ENCODE assay signal across 23 cellular contexts in genomic region chr12:61254225-61254624, GRCh38.
A peak's percentile ranks its signal among the peaks of the same experiment; 100 is the strongest.
DNase-seq lines count a peak whose midpoint lies in the region; ATAC-seq, FAIRE-seq and TF ChIP-seq lines count a peak whose summit lies in the region.
"Had no signal": no experiment of that assay in that cellular context is flagged by ENCODE, and none has a peak within 500 bp of the region (broad histone marks: within the 10 kb centered on the region; RNA-seq: fewer than 3 reads in every experiment).

No MANE protein-coding gene starts in this region.

- dilution Hi-C loops in mammary epithelial cell (cut with HindIII; ENCODE audit: low sequenced_read_pairs), result no loop called here

- H3K36me3 ChIP-seq in mammary epithelial cell (ENCODE audit: insufficient read depth, low read length) (no peaks in the 10 kb centered on the region), breast epithelium (no peaks in the 10 kb centered on the region), bronchial epithelial cell (ENCODE audit: control insufficient read depth, insufficient read depth, low read length) (no peaks in the 10 kb centered on the region)

- H3K4me1 ChIP-seq in mammary epithelial cell (ENCODE audit: insufficient read depth, low read length) (peaks cover 22% of the 10 kb centered on the region), breast epithelium (no peaks in the 10 kb centered on the region)
- H3K4me1 ChIP-seq: A549 had no signal

- peak overlapping the region; percentile 28 for H2AFZ ChIP-seq in mammary epithelial cell (ENCODE audit: low read depth, low read length)

- H3K4me3 ChIP-seq in mammary epithelial cell (replicated peaks in 1 of 3; ENCODE audit: insufficient read depth in 1 of 3, low read depth in 2 of 3, low read length in 3 of 3) (no peak overlapping the region), breast epithelium (no peak overlapping the region), bronchial epithelial cell (ENCODE audit: low read depth, low read length) (no peak overlapping the region)
- H3K4me3 ChIP-seq: A549, K562 had no signal

- no peaks in the 10 kb centered on the region for H4K20me1 ChIP-seq in mammary epithelial cell (ENCODE audit: insufficient read depth, low read length)

- ATAC-seq in GM18520 (IDR thresholded peaks at IDR 0.05; ENCODE audit: unreplicated experiment), result no peak
- ATAC-seq in GM18907 (IDR thresholded peaks at IDR 0.05; ENCODE audit: unreplicated experiment), result no peak
- ATAC-seq: A549, K562 had no signal

- no peak overlapping the region for H3K9ac ChIP-seq in mammary epithelial cell (ENCODE audit: insufficient read depth, low read length)

- FAIRE-seq in bronchial epithelial cell (lab: Jason Lieb, UNC), result no peak
- FAIRE-seq: A549, GM12892, GM18507, GM19239, H1, HTR-8/SVneo, K562 had no signal

- CTCF ChIA-PET in mammary epithelial cell (lab: Charles Lee; ENCODE audit: low non-redundant PET), result no interaction called here

- H3K4me2 ChIP-seq in mammary epithelial cell (ENCODE audit: insufficient read depth, low read depth, low read length), result no peak overlapping the region
- H3K4me2 ChIP-seq: A549 had no signal

- in situ Hi-C loops in mammary epithelial cell (cut with MboI; ENCODE audit: low sequenced_read_pairs in 2 of 2), result no loop called here

- TF ChIP-seq POLR2A in breast epithelium (IDR thresholded peaks at IDR 0.05), result no peak

- no peaks in the 10 kb centered on the region for H3K79me2 ChIP-seq in mammary epithelial cell (ENCODE audit: insufficient read depth, low read length)

- no peak overlapping the region for H3K27ac ChIP-seq in mammary epithelial cell (ENCODE audit: insufficient read depth, low read depth, low read length)
- no peak overlapping the region for H3K27ac ChIP-seq in breast epithelium
- H3K27ac ChIP-seq: 22Rv1, A549, C4-2B had no signal

- BruUV-seq in mammary epithelial cell (replicated peaks; lab: Mats Ljungman, UMichigan), result no TSS peak

- TF ChIP-seq CTCF in mammary epithelial cell (conservative IDR thresholded peaks at IDR 0.05 in 1 of 2, IDR thresholded peaks at IDR 0.05 in 1 of 2; ENCODE audit: extremely low read depth in 1 of 2, insufficient read depth in 1 of 2, low read depth in 1 of 2, low read length in 2 of 2) (no peak), breast epithelium (IDR thresholded peaks at IDR 0.05) (no peak), bronchial epithelial cell (IDR thresholded peaks at IDR 0.05; ENCODE audit: insufficient read depth, low read length, severe bottlenecking) (no peak)

- H3K9me3 ChIP-seq in mammary epithelial cell (replicated peaks; ENCODE audit: insufficient read depth, low read length), result no peaks in the 10 kb centered on the region
- no peaks in the 10 kb centered on the region for H3K9me3 ChIP-seq in breast epithelium

- WGBS in mammary epithelial cell (ENCODE audit: low coverage, missing lambda C conversion rate), result 59% methylated on average over 3 of the region's 3 CpGs

- DNase-seq in mammary epithelial cell (peak; percentile 35), breast epithelium (ENCODE audit: low spot score in 2 of 2) (no peak), bronchial epithelial cell (ENCODE audit: low read depth) (peak; percentile 49), iPS-NIHi11 (ENCODE audit: low spot score) (peak; percentile 4), NCI-H2107 treated with DMSO at 0.1 percent for 48 hours (lab: John Stamatoyannopoulos, UW; ENCODE audit: unreplicated experiment) (no peak)
- DNase-seq: AML-193; CD4-positive, alpha-beta T cell; DMS153; DMS79; GDM1; H9; IMR-90 had no signal

- H3K27me3 ChIP-seq in mammary epithelial cell (ENCODE audit: insufficient read depth, low read length), result no peaks in the 10 kb centered on the region
- H3K27me3 ChIP-seq in breast epithelium, result no peaks in the 10 kb centered on the region
- H3K27me3 ChIP-seq in bronchial epithelial cell (ENCODE audit: control insufficient read depth, insufficient read depth, low read length), result no peaks in the 10 kb centered on the region

- intact Hi-C loops in mammary epithelial cell (cut with micrococcal nuclease), result no loop called here
- intact Hi-C loops in breast epithelium (cut with DNase I; ENCODE audit: low total_unique reads), result no loop called here

Comparison
In these comparisons a context has a peak if more than half of its experiments do, and no peak if none do; other contexts are left out.
1. DNase-seq: peak in mammary epithelial cell (single experiment), bronchial epithelial cell (single experiment) and iPS-NIHi11 (single experiment); none in breast epithelium (0 of 2) and NCI-H2107 treated with DMSO at 0.1 percent for 48 hours (single experiment).